Comparison of ENCODE assay signal across 1 cellular context in genomic region chr6:52420668-52421358, GRCh38.
TF ChIP-seq lines count a peak whose summit lies in the region.

No MANE protein-coding gene starts in this region.

TF ChIP-seq in HEK293, 187 proteins besides CTCF, POLR2A, EP300 and RAD21 (continued from another document and continues in another):
- TF ChIP-seq, protein P1, sequence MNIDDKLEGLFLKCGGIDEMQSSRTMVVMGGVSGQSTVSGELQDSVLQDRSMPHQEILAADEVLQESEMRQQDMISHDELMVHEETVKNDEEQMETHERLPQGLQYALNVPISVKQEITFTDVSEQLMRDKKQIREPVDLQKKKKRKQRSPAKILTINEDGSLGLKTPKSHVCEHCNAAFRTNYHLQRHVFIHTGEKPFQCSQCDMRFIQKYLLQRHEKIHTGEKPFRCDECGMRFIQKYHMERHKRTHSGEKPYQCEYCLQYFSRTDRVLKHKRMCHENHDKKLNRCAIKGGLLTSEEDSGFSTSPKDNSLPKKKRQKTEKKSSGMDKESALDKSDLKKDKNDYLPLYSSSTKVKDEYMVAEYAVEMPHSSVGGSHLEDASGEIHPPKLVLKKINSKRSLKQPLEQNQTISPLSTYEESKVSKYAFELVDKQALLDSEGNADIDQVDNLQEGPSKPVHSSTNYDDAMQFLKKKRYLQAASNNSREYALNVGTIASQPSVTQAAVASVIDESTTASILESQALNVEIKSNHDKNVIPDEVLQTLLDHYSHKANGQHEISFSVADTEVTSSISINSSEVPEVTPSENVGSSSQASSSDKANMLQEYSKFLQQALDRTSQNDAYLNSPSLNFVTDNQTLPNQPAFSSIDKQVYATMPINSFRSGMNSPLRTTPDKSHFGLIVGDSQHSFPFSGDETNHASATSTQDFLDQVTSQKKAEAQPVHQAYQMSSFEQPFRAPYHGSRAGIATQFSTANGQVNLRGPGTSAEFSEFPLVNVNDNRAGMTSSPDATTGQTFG (tag by site-specific recombination; IDR thresholded peaks at IDR 0.05; ENCODE audit: borderline replicate concordance) = no peak
- TF ChIP-seq, protein P2, sequence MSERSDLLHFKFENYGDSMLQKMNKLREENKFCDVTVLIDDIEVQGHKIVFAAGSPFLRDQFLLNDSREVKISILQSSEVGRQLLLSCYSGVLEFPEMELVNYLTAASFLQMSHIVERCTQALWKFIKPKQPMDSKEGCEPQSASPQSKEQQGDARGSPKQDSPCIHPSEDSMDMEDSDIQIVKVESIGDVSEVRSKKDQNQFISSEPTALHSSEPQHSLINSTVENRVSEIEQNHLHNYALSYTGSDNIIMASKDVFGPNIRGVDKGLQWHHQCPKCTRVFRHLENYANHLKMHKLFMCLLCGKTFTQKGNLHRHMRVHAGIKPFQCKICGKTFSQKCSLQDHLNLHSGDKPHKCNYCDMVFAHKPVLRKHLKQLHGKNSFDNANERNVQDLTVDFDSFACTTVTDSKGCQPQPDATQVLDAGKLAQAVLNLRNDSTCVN (tag by site-specific recombination; optimal IDR thresholded peaks at IDR 0.05) = no peak
- no peak for TF ChIP-seq ZNF843 (tag by site-specific recombination; IDR thresholded peaks at IDR 0.05)
- TF ChIP-seq ZNF169 (tag by site-specific recombination; IDR thresholded peaks at IDR 0.05) = no peak
- no peak for TF ChIP-seq ZNF747 (tag by site-specific recombination; IDR thresholded peaks at IDR 0.05)
- TF ChIP-seq GLI2 (tag by site-specific recombination; IDR thresholded peaks at IDR 0.05; ENCODE audit: borderline replicate concordance, low read depth) = no peak
- TF ChIP-seq ZSCAN30 (tag by site-specific recombination; IDR thresholded peaks at IDR 0.05) = no peak
- no peak for TF ChIP-seq ZNF549 (tag by site-specific recombination; IDR thresholded peaks at IDR 0.05)
- TF ChIP-seq, protein P3, sequence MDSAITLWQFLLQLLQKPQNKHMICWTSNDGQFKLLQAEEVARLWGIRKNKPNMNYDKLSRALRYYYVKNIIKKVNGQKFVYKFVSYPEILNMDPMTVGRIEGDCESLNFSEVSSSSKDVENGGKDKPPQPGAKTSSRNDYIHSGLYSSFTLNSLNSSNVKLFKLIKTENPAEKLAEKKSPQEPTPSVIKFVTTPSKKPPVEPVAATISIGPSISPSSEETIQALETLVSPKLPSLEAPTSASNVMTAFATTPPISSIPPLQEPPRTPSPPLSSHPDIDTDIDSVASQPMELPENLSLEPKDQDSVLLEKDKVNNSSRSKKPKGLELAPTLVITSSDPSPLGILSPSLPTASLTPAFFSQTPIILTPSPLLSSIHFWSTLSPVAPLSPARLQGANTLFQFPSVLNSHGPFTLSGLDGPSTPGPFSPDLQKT (IDR thresholded peaks at IDR 0.05; ENCODE audit: borderline replicate concordance, low read depth, low read length) = no peak
- TF ChIP-seq ZNF23 (tag by site-specific recombination; IDR thresholded peaks at IDR 0.05; ENCODE audit: borderline replicate concordance) = no peak
- TF ChIP-seq, protein P4, sequence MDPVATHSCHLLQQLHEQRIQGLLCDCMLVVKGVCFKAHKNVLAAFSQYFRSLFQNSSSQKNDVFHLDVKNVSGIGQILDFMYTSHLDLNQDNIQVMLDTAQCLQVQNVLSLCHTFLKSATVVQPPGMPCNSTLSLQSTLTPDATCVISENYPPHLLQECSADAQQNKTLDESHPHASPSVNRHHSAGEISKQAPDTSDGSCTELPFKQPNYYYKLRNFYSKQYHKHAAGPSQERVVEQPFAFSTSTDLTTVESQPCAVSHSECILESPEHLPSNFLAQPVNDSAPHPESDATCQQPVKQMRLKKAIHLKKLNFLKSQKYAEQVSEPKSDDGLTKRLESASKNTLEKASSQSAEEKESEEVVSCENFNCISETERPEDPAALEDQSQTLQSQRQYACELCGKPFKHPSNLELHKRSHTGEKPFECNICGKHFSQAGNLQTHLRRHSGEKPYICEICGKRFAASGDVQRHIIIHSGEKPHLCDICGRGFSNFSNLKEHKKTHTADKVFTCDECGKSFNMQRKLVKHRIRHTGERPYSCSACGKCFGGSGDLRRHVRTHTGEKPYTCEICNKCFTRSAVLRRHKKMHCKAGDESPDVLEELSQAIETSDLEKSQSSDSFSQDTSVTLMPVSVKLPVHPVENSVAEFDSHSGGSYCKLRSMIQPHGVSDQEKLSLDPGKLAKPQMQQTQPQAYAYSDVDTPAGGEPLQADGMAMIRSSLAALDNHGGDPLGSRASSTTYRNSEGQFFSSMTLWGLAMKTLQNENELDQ (tag by site-specific recombination; IDR thresholded peaks at IDR 0.05; ENCODE audit: low read depth) = no peak
- no peak for TF ChIP-seq KLF1 (tag by site-specific recombination; IDR thresholded peaks at IDR 0.05)
- no peak; the same call in 1 of the 2 replicates for TF ChIP-seq BCL11B (tag by site-specific recombination; IDR thresholded peaks at IDR 0.05; ENCODE audit: low read depth)
- TF ChIP-seq BCL11A (tag by site-specific recombination; IDR thresholded peaks at IDR 0.05; ENCODE audit: low read depth) = no peak
- 0 out of 2 replicates have a peak, but pooled peaks have one; percentile 38 for TF ChIP-seq YY1 (tag by site-specific recombination; IDR thresholded peaks at IDR 0.05)
- TF ChIP-seq ZNF629 (tag by site-specific recombination; IDR thresholded peaks at IDR 0.05) = peak; percentile 68
- peak; percentile 71 for TF ChIP-seq ZNF2 (tag by site-specific recombination; IDR thresholded peaks at IDR 0.05)
- TF ChIP-seq ZNF664 (tag by site-specific recombination; IDR thresholded peaks at IDR 0.05) = no peak
- TF ChIP-seq ZBTB17 (tag by site-specific recombination; IDR thresholded peaks at IDR 0.05) = peak; percentile 98
- peak; percentile 55; the same call in 1 of the 2 replicates for TF ChIP-seq ZNF362 (tag by site-specific recombination; IDR thresholded peaks at IDR 0.05)
- TF ChIP-seq ZNF132 (tag by site-specific recombination; IDR thresholded peaks at IDR 0.05; ENCODE audit: borderline replicate concordance) = no peak
- peak; percentile 75; the same call in 1 of the 2 replicates for TF ChIP-seq ZNF501 (tag by site-specific recombination; IDR thresholded peaks at IDR 0.05)
- TF ChIP-seq ZNF707 (tag by site-specific recombination; IDR thresholded peaks at IDR 0.05) = no peak
- TF ChIP-seq, protein P5, sequence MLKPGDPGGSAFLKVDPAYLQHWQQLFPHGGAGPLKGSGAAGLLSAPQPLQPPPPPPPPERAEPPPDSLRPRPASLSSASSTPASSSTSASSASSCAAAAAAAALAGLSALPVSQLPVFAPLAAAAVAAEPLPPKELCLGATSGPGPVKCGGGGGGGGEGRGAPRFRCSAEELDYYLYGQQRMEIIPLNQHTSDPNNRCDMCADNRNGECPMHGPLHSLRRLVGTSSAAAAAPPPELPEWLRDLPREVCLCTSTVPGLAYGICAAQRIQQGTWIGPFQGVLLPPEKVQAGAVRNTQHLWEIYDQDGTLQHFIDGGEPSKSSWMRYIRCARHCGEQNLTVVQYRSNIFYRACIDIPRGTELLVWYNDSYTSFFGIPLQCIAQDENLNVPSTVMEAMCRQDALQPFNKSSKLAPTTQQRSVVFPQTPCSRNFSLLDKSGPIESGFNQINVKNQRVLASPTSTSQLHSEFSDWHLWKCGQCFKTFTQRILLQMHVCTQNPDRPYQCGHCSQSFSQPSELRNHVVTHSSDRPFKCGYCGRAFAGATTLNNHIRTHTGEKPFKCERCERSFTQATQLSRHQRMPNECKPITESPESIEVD (tag by site-specific recombination; IDR thresholded peaks at IDR 0.05) = no peak
- no peak for TF ChIP-seq ZNF341 (tag by site-specific recombination; IDR thresholded peaks at IDR 0.05; ENCODE audit: low read depth)
- no peak for TF ChIP-seq ZNF37A (tag by site-specific recombination; IDR thresholded peaks at IDR 0.05)
- TF ChIP-seq ZNF544 (tag by site-specific recombination; IDR thresholded peaks at IDR 0.05) = no peak
- TF ChIP-seq ZNF239 (tag by site-specific recombination; IDR thresholded peaks at IDR 0.05) = no peak
- TF ChIP-seq, protein P6, sequence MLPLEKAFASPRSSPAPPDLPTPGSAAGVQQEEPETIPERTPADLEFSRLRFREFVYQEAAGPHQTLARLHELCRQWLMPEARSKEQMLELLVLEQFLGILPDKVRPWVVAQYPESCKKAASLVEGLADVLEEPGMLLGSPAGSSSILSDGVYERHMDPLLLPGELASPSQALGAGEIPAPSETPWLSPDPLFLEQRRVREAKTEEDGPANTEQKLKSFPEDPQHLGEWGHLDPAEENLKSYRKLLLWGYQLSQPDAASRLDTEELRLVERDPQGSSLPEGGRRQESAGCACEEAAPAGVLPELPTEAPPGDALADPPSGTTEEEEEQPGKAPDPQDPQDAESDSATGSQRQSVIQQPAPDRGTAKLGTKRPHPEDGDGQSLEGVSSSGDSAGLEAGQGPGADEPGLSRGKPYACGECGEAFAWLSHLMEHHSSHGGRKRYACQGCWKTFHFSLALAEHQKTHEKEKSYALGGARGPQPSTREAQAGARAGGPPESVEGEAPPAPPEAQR (tag by site-specific recombination; IDR thresholded peaks at IDR 0.05) = no peak
- TF ChIP-seq ZNF530 (tag by site-specific recombination; IDR thresholded peaks at IDR 0.05; ENCODE audit: low read depth) = no peak
- TF ChIP-seq GLIS1 (tag by site-specific recombination; IDR thresholded peaks at IDR 0.05) = no peak
- peak; percentile 24 for TF ChIP-seq SP3 (tag by site-specific recombination; IDR thresholded peaks at IDR 0.05)
- TF ChIP-seq, protein P7, sequence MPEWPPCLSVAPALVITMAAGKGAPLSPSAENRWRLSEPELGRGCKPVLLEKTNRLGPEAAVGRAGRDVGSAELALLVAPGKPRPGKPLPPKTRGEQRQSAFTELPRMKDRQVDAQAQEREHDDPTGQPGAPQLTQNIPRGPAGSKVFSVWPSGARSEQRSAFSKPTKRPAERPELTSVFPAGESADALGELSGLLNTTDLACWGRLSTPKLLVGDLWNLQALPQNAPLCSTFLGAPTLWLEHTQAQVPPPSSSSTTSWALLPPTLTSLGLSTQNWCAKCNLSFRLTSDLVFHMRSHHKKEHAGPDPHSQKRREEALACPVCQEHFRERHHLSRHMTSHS (tag by site-specific recombination; IDR thresholded peaks at IDR 0.05) = no peak
- no peak for TF ChIP-seq ZNF121 (tag by site-specific recombination; IDR thresholded peaks at IDR 0.05)
- TF ChIP-seq ZNF548 (tag by site-specific recombination; IDR thresholded peaks at IDR 0.05) = no peak
- TF ChIP-seq ZNF514 (tag by site-specific recombination; IDR thresholded peaks at IDR 0.05) = no peak
- TF ChIP-seq, protein P8, sequence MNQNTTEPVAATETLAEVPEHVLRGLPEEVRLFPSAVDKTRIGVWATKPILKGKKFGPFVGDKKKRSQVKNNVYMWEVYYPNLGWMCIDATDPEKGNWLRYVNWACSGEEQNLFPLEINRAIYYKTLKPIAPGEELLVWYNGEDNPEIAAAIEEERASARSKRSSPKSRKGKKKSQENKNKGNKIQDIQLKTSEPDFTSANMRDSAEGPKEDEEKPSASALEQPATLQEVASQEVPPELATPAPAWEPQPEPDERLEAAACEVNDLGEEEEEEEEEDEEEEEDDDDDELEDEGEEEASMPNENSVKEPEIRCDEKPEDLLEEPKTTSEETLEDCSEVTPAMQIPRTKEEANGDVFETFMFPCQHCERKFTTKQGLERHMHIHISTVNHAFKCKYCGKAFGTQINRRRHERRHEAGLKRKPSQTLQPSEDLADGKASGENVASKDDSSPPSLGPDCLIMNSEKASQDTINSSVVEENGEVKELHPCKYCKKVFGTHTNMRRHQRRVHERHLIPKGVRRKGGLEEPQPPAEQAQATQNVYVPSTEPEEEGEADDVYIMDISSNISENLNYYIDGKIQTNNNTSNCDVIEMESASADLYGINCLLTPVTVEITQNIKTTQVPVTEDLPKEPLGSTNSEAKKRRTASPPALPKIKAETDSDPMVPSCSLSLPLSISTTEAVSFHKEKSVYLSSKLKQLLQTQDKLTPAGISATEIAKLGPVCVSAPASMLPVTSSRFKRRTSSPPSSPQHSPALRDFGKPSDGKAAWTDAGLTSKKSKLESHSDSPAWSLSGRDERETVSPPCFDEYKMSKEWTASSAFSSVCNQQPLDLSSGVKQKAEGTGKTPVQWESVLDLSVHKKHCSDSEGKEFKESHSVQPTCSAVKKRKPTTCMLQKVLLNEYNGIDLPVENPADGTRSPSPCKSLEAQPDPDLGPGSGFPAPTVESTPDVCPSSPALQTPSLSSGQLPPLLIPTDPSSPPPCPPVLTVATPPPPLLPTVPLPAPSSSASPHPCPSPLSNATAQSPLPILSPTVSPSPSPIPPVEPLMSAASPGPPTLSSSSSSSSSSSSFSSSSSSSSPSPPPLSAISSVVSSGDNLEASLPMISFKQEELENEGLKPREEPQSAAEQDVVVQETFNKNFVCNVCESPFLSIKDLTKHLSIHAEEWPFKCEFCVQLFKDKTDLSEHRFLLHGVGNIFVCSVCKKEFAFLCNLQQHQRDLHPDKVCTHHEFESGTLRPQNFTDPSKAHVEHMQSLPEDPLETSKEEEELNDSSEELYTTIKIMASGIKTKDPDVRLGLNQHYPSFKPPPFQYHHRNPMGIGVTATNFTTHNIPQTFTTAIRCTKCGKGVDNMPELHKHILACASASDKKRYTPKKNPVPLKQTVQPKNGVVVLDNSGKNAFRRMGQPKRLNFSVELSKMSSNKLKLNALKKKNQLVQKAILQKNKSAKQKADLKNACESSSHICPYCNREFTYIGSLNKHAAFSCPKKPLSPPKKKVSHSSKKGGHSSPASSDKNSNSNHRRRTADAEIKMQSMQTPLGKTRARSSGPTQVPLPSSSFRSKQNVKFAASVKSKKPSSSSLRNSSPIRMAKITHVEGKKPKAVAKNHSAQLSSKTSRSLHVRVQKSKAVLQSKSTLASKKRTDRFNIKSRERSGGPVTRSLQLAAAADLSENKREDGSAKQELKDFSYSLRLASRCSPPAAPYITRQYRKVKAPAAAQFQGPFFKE (tag by site-specific recombination; IDR thresholded peaks at IDR 0.05; ENCODE audit: borderline replicate concordance) = no peak
- no peak for TF ChIP-seq ZNF473 (tag by site-specific recombination; IDR thresholded peaks at IDR 0.05)
